In the genomic region with DNA sequence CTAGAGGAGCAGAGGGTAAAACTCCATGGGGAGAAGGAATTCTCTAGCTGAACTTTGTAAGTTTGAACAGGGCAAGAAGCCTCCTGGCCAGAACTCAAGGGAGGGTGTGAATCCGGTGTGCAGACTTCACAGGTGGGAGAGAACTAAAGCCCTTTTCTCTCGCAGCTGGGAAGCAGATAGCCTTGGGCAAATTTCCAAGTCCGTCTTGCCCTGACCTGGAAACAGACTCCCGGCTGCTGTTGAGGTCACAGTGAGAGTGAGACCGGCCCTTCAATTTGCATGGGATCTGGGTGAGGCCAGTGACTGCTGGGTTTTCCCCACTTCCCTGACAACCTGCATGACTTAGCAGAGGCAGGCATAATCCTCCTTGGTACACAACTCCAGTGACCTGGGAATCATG, we compare ENCODE assay signal across 13 cellular contexts.
DNase-seq lines count a peak whose midpoint lies in the region; ATAC-seq and TF ChIP-seq lines count a peak whose summit lies in the region.
"Had no signal": no experiment of that assay in that cellular context is flagged by ENCODE, and none has a peak within 500 bp of the region (broad histone marks: within the 10 kb centered on the region; RNA-seq: fewer than 3 reads in every experiment).

No MANE protein-coding gene starts in this region.

- H3K27me3 ChIP-seq in colonic mucosa (no peaks in the 10 kb centered on the region), sigmoid colon (no peaks in the 10 kb centered on the region), psoas muscle (ENCODE audit: insufficient read depth in 3 of 3, low read length in 2 of 3) (no peaks in the 10 kb centered on the region)
- no peaks in the 10 kb centered on the region for H3K27me3 ChIP-seq in effector memory CD4-positive, alpha-beta T cell (replicated peaks; ENCODE audit: control insufficient read depth, insufficient read depth, low read length, poor library complexity, severe bottlenecking)

- H3K36me3 ChIP-seq in colonic mucosa (no peaks in the 10 kb centered on the region), mucosa of descending colon (ENCODE audit: low read depth) (no peaks in the 10 kb centered on the region), sigmoid colon (no peaks in the 10 kb centered on the region), psoas muscle (ENCODE audit: insufficient read depth in 1 of 2, low read depth in 1 of 2) (no peaks in the 10 kb centered on the region)
- H3K36me3 ChIP-seq in effector memory CD4-positive, alpha-beta T cell (ENCODE audit: control insufficient read depth, insufficient read depth, low read length) = no peaks in the 10 kb centered on the region
- H3K36me3 ChIP-seq: esophagus muscularis mucosa had no signal

- peak; percentile 7 for DNase-seq in COLO668 (lab: John Stamatoyannopoulos, UW; ENCODE audit: unreplicated experiment)
- peak; percentile 82 for DNase-seq in colonic mucosa
- peak; percentile 69 to 80 (median 73) for DNase-seq in mucosa of descending colon
- DNase-seq in sigmoid colon = no peak
- no peak for DNase-seq in effector memory CD4-positive, alpha-beta T cell
- DNase-seq in psoas muscle = no peak
- DNase-seq: activated naive CD4-positive, alpha-beta T cell treated with anti-CD3 and anti-CD28 coated beads, Interleukin-2, amount 10 ng/mL, durations not matched to agents 7 days and 5 days; DND-41; Kasumi-1; NCI-H2029 had no signal

- 10 to 57% methylated on average over 5 of the region's 5 CpGs for WGBS in sigmoid colon, 2 donors
- WGBS in psoas muscle, 3 donors = 10 to 21% (median 17%) methylated on average over 5 of the region's 5 CpGs

- no peak overlapping the region for H3K4me3 ChIP-seq in colonic mucosa
- H3K4me3 ChIP-seq in mucosa of descending colon = no peak overlapping the region
- H3K4me3 ChIP-seq in sigmoid colon = no peak overlapping the region
- H3K4me3 ChIP-seq in effector memory CD4-positive, alpha-beta T cell (ENCODE audit: insufficient read depth, low read depth, low read length, poor library complexity, severe bottlenecking) = no peak overlapping the region
- H3K4me3 ChIP-seq in psoas muscle = no peak overlapping the region
- H3K4me3 ChIP-seq: esophagus muscularis mucosa had no signal

- H3K9ac ChIP-seq in colonic mucosa (ENCODE audit: low read depth in 2 of 2, low read length in 2 of 2) = peak overlapping the region; percentile 12 to 58

- intact Hi-C loops in colonic mucosa (cut with DNase I) = no loop called here
- intact Hi-C loops in mucosa of descending colon (cut with DNase I, micrococcal nuclease) = no loop called here
- intact Hi-C loops in sigmoid colon (cut with DNase I) = no loop called here
- intact Hi-C loops in psoas muscle (cut with DNase I) = no loop called here

- no peak for TF ChIP-seq POLR2A in sigmoid colon (IDR thresholded peaks at IDR 0.05)

- H3K9me3 ChIP-seq in colonic mucosa (no peaks in the 10 kb centered on the region), mucosa of descending colon (no peaks in the 10 kb centered on the region), sigmoid colon (no peaks in the 10 kb centered on the region), psoas muscle (no peaks in the 10 kb centered on the region)
- H3K9me3 ChIP-seq in effector memory CD4-positive, alpha-beta T cell (ENCODE audit: control insufficient read depth, low read length) = no peaks in the 10 kb centered on the region
- H3K9me3 ChIP-seq: esophagus muscularis mucosa had no signal

- peaks cover 13% of the 10 kb centered on the region for H3K4me1 ChIP-seq in colonic mucosa
- H3K4me1 ChIP-seq in mucosa of descending colon (ENCODE audit: low read depth) = peaks cover 31% of the 10 kb centered on the region
- no peaks in the 10 kb centered on the region for H3K4me1 ChIP-seq in sigmoid colon
- no peaks in the 10 kb centered on the region for H3K4me1 ChIP-seq in effector memory CD4-positive, alpha-beta T cell (ENCODE audit: control insufficient read depth, insufficient read depth, low read length, poor library complexity, severe bottlenecking)
- no peaks in the 10 kb centered on the region for H3K4me1 ChIP-seq in psoas muscle
- H3K4me1 ChIP-seq: esophagus muscularis mucosa had no signal

- ATAC-seq in HG02798 (IDR thresholded peaks at IDR 0.05; ENCODE audit: poor library complexity, unreplicated experiment) = peak; percentile 23
- peak; percentile 93 for ATAC-seq in mucosa of descending colon
- no peak for ATAC-seq in psoas muscle
- ATAC-seq in HG03196 (IDR thresholded peaks at IDR 0.05; ENCODE audit: unreplicated experiment) = no peak

- TF ChIP-seq EP300 in sigmoid colon (IDR thresholded peaks at IDR 0.05) = no peak

- no peak for TF ChIP-seq CTCF in colonic mucosa (IDR thresholded peaks at IDR 0.05)
- TF ChIP-seq CTCF in mucosa of descending colon (IDR thresholded peaks at IDR 0.05) = no peak
- no peak for TF ChIP-seq CTCF in sigmoid colon (IDR thresholded peaks at IDR 0.05)
- TF ChIP-seq CTCF in psoas muscle (IDR thresholded peaks at IDR 0.05) = no peak

- H3K27ac ChIP-seq in colonic mucosa (peak overlapping the region; percentile 71), sigmoid colon (no peak overlapping the region), psoas muscle (no peak overlapping the region)
- H3K27ac ChIP-seq in effector memory CD4-positive, alpha-beta T cell (ENCODE audit: insufficient read depth, low read length, poor library complexity, severe bottlenecking) = no peak overlapping the region
- H3K27ac ChIP-seq: esophagus muscularis mucosa had no signal

Comparison
In these comparisons a context has a peak if more than half of its experiments do, and no peak if none do; other contexts are left out.
1. DNase-seq: peak in COLO668 (single experiment), colonic mucosa (single experiment) and mucosa of descending colon (3 of 3); none in sigmoid colon (single experiment), effector memory CD4-positive, alpha-beta T cell (0 of 3) and psoas muscle (0 of 2).
2. ATAC-seq: peak in HG02798 (single experiment) and mucosa of descending colon (single experiment); none in psoas muscle (0 of 4) and HG03196 (single experiment).